ENCODE assay signal across 34 cellular contexts in genomic region chr1:90573736-90574135, GRCh38.
"Had no signal": no experiment of that assay in that cellular context is flagged by ENCODE, and none has a peak within 500 bp of the region (broad histone marks: within the 10 kb centered on the region; RNA-seq: fewer than 3 reads in every experiment).

No MANE protein-coding gene starts in this region.

- DNase-seq: Karpas-422, Kasumi-1, MG63, MM.1S, MV-4-11, NCI-H1048, NCI-H1092, NCI-H1092 treated with DMSO at 0.1 percent for 48 hours, NCI-H1105, NCI-H1105 treated with DMSO at 0.1 percent for 48 hours, NCI-H1417, NCI-H1417 treated with DMSO at 0.1 percent for 48 hours, NCI-H1436, NCI-H1436 treated with DMSO at 0.1 percent for 48 hours, NCI-H146, NCI-H1694, NCI-H1694 treated with DMSO at 0.1 percent for 48 hours, NCI-H187, NCI-H187 treated with DMSO at 0.1 percent for 48 hours, NCI-H1930, NCI-H2029, NCI-H2029 treated with DMSO at 0.1 percent for 48 hours, NCI-H2081, NCI-H2081 treated with DMSO at 0.1 percent for 48 hours, NCI-H2107, NCI-H2171, NCI-H2171 treated with DMSO at 0.1 percent for 48 hours, NCI-H2227 treated with DMSO at 0.1 percent for 48 hours, NCI-H226, NCI-H345, NCI-H446, NCI-H446 treated with DMSO at 0.1 percent for 48 hours, NCI-H510A had no signal

- H3K9me3 ChIP-seq: MG63 had no signal

- H3K4me3 ChIP-seq: MG63 had no signal

- H3K27ac ChIP-seq: KMS-11 had no signal

- H3K27me3 ChIP-seq: MG63 had no signal

- H3K36me3 ChIP-seq: MG63 had no signal
